In the genomic region with DNA sequence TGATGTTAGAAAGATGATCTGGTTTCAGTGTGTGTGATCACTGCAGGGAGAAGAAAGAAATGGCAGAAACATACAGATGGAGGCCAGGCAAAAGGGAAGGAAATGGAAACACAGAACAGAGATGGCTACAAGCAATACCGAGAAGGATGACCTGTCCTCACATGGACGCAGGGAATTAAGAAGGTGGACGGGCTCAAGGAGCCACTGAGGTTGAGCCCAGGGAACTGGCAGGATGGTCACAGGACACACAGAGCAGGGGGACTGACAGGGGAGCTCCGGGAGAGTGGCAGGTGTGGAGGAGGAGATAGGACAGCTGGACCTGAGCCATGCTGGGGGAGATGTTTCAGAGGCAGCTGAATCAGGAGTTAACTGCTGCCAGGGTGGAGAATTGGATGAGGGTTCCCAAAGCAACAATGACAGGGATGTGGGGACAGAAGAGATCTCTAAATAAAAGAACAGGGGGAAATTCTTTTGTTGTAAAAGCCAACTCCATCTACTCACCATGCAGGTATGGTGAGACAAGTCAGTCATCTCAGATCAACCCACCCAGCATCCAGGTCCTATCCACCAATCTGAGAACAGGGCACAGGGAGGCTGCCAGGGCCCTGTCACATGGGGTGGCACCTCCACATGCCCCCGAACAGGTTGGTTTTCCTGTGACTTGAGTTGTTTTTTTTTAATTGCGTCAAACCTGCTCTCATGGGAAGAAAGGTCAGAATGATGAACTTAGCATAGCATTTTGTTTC, we compare ENCODE assay signal across 18 cellular contexts. TPM values are rescaled to one million over a fixed set of nuclear protein-coding genes. Genes with fewer than 3 reads are reported as not detected.
DNase-seq lines count a peak whose midpoint lies in the region; ATAC-seq and TF ChIP-seq lines count a peak whose summit lies in the region.
"Had no signal": no experiment of that assay in that cellular context is flagged by ENCODE, and none has a peak within 500 bp of the region (broad histone marks: within the 10 kb centered on the region; RNA-seq: fewer than 3 reads in every experiment).

No MANE protein-coding gene starts in this region.

- POLR2A ChIA-PET in CD4-positive, alpha-beta memory T cell (lab: Charles Lee; ENCODE audit: partially characterized antibody): interaction anchor here (0.9 to 2.9 kb wide), 3 partner anchors 26 to 88 kb away, joined by 3 to 8 read pairs (median 5); partner anchors contain the start of gene KLHL22
- POLR2A ChIA-PET in IMR-90 (lab: Charles Lee; ENCODE audit: unreplicated experiment): no interaction called here

- H2AK5ac ChIP-seq in IMR-90 (ENCODE audit: low read depth, low read length): no peak overlapping the region

- peaks cover 4% of the 10 kb centered on the region for H3K36me3 ChIP-seq in CD4-positive, alpha-beta memory T cell (ENCODE audit: insufficient read depth, low read length)
- H3K36me3 ChIP-seq in IMR-90 (ENCODE audit: control insufficient read depth, insufficient read depth, low read length): peaks cover 45% of the 10 kb centered on the region

- H2BK15ac ChIP-seq in IMR-90 (ENCODE audit: low read depth, low read length): no peak overlapping the region

- peaks cover 42% of the 10 kb centered on the region for H3K4me1 ChIP-seq in CD4-positive, alpha-beta memory T cell (ENCODE audit: insufficient read depth, low read length)
- no peaks in the 10 kb centered on the region for H3K4me1 ChIP-seq in IMR-90 (ENCODE audit: control insufficient read depth, insufficient read depth, low read length)
- H3K4me1 ChIP-seq: lower lobe of right lung, prostate gland had no signal

- no peak overlapping the region for H4K5ac ChIP-seq in IMR-90 (ENCODE audit: low read depth, low read length)

- H4K91ac ChIP-seq in IMR-90 (ENCODE audit: insufficient read depth, low read depth, low read length): no peak overlapping the region

- H3K27ac ChIP-seq in CD4-positive, alpha-beta memory T cell (ENCODE audit: low read depth, low read length): no peak overlapping the region
- no peak overlapping the region for H3K27ac ChIP-seq in IMR-90 (ENCODE audit: insufficient read depth, low read length)
- H3K27ac ChIP-seq: BLaER1, lower lobe of right lung, PC-9, prostate gland had no signal

- H3K36me3 Mint-ChIP-seq in CD4-positive, alpha-beta memory T cell: peaks cover 23 to 32% of the 10 kb centered on the region in 2 donors
- peaks cover 15 to 24% of the 10 kb centered on the region in 2 donors for H3K36me3 Mint-ChIP-seq in activated naive CD4-positive, alpha-beta T cell treated with anti-CD3 and anti-CD28 coated beads, Interleukin-2, amount 50 U/mL, for 72 hours
- H3K36me3 Mint-ChIP-seq in naive B cell: peaks cover 11 to 23% of the 10 kb centered on the region in 2 donors

- H2BK120ac ChIP-seq in IMR-90 (ENCODE audit: low read depth, low read length): no peak overlapping the region

- H3K9me3 Mint-ChIP-seq in CD4-positive, alpha-beta memory T cell: peaks cover 0 to under 1% (median 0%) of the 10 kb centered on the region in 8 donors
- H3K9me3 Mint-ChIP-seq in activated naive CD4-positive, alpha-beta T cell treated with anti-CD3 and anti-CD28 coated beads, Interleukin-2, amount 50 U/mL, for 72 hours: no peaks in the 10 kb centered on the region
- H3K9me3 Mint-ChIP-seq in naive B cell: no peaks in the 10 kb centered on the region
- H3K9me3 Mint-ChIP-seq: type B pancreatic cell had no signal

- H2AK9ac ChIP-seq in IMR-90 (replicated peaks; ENCODE audit: low read depth, low read length, poor library complexity): no peak overlapping the region

- peak overlapping the region; percentile 63 to 89 (median 83) for H3K27ac Mint-ChIP-seq in CD4-positive, alpha-beta memory T cell
- H3K27ac Mint-ChIP-seq in activated naive CD4-positive, alpha-beta T cell treated with anti-CD3 and anti-CD28 coated beads, Interleukin-2, amount 50 U/mL, for 72 hours: peak overlapping the region; percentile 9 to 51
- H3K27ac Mint-ChIP-seq in naive B cell: peak overlapping the region in 4 of 6 donors; percentile 16 to 60 (median 42)
- H3K27ac Mint-ChIP-seq: type B pancreatic cell had no signal

- ATAC-seq in IMR-90 (ENCODE audit: low read depth): no peak
- ATAC-seq in activated naive CD4-positive, alpha-beta T cell treated with anti-CD3 and anti-CD28 coated beads, Interleukin-2, amount 50 U/mL, for 72 hours: peak in 1 of 2 donors; percentile 58
- ATAC-seq in naive B cell (ENCODE audit: low read depth in 2 of 2): no peak
- ATAC-seq in GM18870 (IDR thresholded peaks at IDR 0.05; ENCODE audit: unreplicated experiment): no peak
- ATAC-seq: esophagus mucosa, lower lobe of right lung had no signal

- H3K4me3 ChIP-seq in CD4-positive, alpha-beta memory T cell (ENCODE audit: low read length in 2 of 2): no peak overlapping the region
- no peak overlapping the region for H3K4me3 ChIP-seq in IMR-90 (ENCODE audit: insufficient read depth, low read depth, low read length)
- H3K4me3 ChIP-seq: BLaER1, lower lobe of right lung, PC-9, prostate gland had no signal

- H3K9me1 ChIP-seq in IMR-90 (ENCODE audit: insufficient read depth, low read length): peaks cover 16% of the 10 kb centered on the region

- H3K79me1 ChIP-seq in IMR-90 (ENCODE audit: low read depth in 1 of 2, low read length in 2 of 2): peaks cover 0 to 5% of the 10 kb centered on the region in 2 experiments; a peak in 1 of 4 replicates

- H3K4me3 Mint-ChIP-seq in CD4-positive, alpha-beta memory T cell: peak overlapping the region in 2 of 8 donors; percentile 34 to 38
- H3K4me3 Mint-ChIP-seq in naive B cell: no peak overlapping the region
- H3K4me3 Mint-ChIP-seq: type B pancreatic cell had no signal

- no peaks in the 10 kb centered on the region for H3K27me3 ChIP-seq in CD4-positive, alpha-beta memory T cell (ENCODE audit: insufficient read depth, low read length)
- H3K27me3 ChIP-seq in IMR-90 (ENCODE audit: control insufficient read depth, insufficient read depth, low read length): no peaks in the 10 kb centered on the region
- H3K27me3 ChIP-seq: BLaER1 had no signal

- H3K9ac ChIP-seq in IMR-90 (ENCODE audit: low read depth, low read length): no peak overlapping the region
- H3K9ac ChIP-seq: BLaER1 had no signal

- BruUV-seq in IMR-90 (replicated peaks; lab: Mats Ljungman, UMichigan): no TSS peak

- intact Hi-C loops in CD4-positive, alpha-beta memory T cell (cut with micrococcal nuclease): no loop called here
- intact Hi-C loops in IMR-90 (cut with micrococcal nuclease): no loop called here

- CTCF ChIA-PET in CD4-positive, alpha-beta memory T cell (lab: Charles Lee; ENCODE audit: partially characterized antibody): interaction anchor here (1.0 kb wide), 1 partner anchor 15 kb away, joined by 3 read pairs; no protein-coding TSS in a partner anchor
- CTCF ChIA-PET in IMR-90 (lab: Yijun Ruan, JAX): interaction anchor here (1.2 kb wide), 1 partner anchor 13 kb away, joined by 3 read pairs; no protein-coding TSS in a partner anchor

- H2BK20ac ChIP-seq in IMR-90 (ENCODE audit: low read depth, low read length): no peak overlapping the region

- no peaks in the 10 kb centered on the region for H3K9me3 ChIP-seq in CD4-positive, alpha-beta memory T cell (ENCODE audit: control insufficient read depth in 1 of 2, low read length in 2 of 2)
- H3K9me3 ChIP-seq in IMR-90 (ENCODE audit: control insufficient read depth, insufficient read depth, low read length): no peaks in the 10 kb centered on the region
- H3K9me3 ChIP-seq: BLaER1, lower lobe of right lung, prostate gland had no signal

- in situ Hi-C loops in IMR-90 (cut with MboI; ENCODE audit: low sequenced_read_pairs): loop anchor here (10.0 kb wide), 1 partner anchor 54 kb away; no protein-coding TSS in a partner anchor

- TF ChIP-seq POLR2A in IMR-90 (IDR thresholded peaks at IDR 0.05; ENCODE audit: low read depth, low read length): no peak

- no peaks in the 10 kb centered on the region; the same call in 1 of the 2 replicates for H4K20me1 ChIP-seq in IMR-90 (ENCODE audit: insufficient read depth, low read length)
- H4K20me1 ChIP-seq: BLaER1 had no signal

- no peak overlapping the region for H4K8ac ChIP-seq in IMR-90 (ENCODE audit: low read depth in 2 of 2, low read length in 2 of 2)

- H3K4me1 Mint-ChIP-seq in CD4-positive, alpha-beta memory T cell: peaks cover 34 to 59% (median 47%) of the 10 kb centered on the region in 4 donors
- peaks cover 24 to 36% (median 24%) of the 10 kb centered on the region in 3 donors for H3K4me1 Mint-ChIP-seq in naive B cell

- no peak overlapping the region for H3K4ac ChIP-seq in IMR-90 (ENCODE audit: low read depth, low read length)

- no peak overlapping the region for H3K18ac ChIP-seq in IMR-90 (ENCODE audit: low read depth, low read length)

- no peak for TF ChIP-seq RAD21 in IMR-90 (IDR thresholded peaks at IDR 0.05; ENCODE audit: low read length)

- H2AFZ ChIP-seq in IMR-90 (replicated peaks; ENCODE audit: low read length, poor library complexity): peak overlapping the region; percentile 52
- H2AFZ ChIP-seq: PC-9 had no signal

- no peak overlapping the region for H3K4me2 ChIP-seq in IMR-90 (ENCODE audit: low read depth, low read length)
- H3K4me2 ChIP-seq: BLaER1, PC-9 had no signal

- dilution Hi-C loops in IMR-90 (cut with HindIII; ENCODE audit: low sequenced_read_pairs, unreplicated experiment): no loop called here

- 96% methylated on average over 3 of the region's 6 CpGs; no CpG with 5 or more reads in 1 of the 2 experiments for WGBS in IMR-90 (ENCODE audit: extremely low coverage in 2 of 2, insufficient read length in 1 of 2), 2 experiments

- H3K14ac ChIP-seq in IMR-90 (replicated peaks; ENCODE audit: low read depth, low read length): no peak overlapping the region

- no peak overlapping the region for H2BK5ac ChIP-seq in IMR-90 (ENCODE audit: low read depth, low read length, poor library complexity, severe bottlenecking)

- no peak for TF ChIP-seq CTCF in IMR-90 (conservative IDR thresholded peaks at IDR 0.05; ENCODE audit: low read depth, low read length)

- no peaks in the 10 kb centered on the region for H3K27me3 Mint-ChIP-seq in CD4-positive, alpha-beta memory T cell
- H3K27me3 Mint-ChIP-seq in naive B cell: no peaks in the 10 kb centered on the region
- H3K27me3 Mint-ChIP-seq: type B pancreatic cell had no signal

- H3K56ac ChIP-seq in IMR-90 (ENCODE audit: extremely low read depth, insufficient read depth, low read length): no peak overlapping the region

- DNase-seq in CD4-positive, alpha-beta memory T cell: no peak
- no peak for DNase-seq in IMR-90
- DNase-seq in activated naive CD4-positive, alpha-beta T cell treated with anti-CD3 and anti-CD28 coated beads, Interleukin-2, amount 50 U/mL, for 72 hours (ENCODE audit: low spot score in 2 of 2): no peak
- DNase-seq in naive B cell: no peak
- no peak for DNase-seq in stimulated activated CD8-positive, alpha-beta memory T cell treated with anti-CD3 and anti-CD28 coated beads, Interleukin-4, amount 100 ng/mL, for 48 hours
- no peak for DNase-seq in SK-N-DZ (ENCODE audit: low spot score)
- DNase-seq: activated CD4-positive, alpha-beta T cell treated with anti-CD3 and anti-CD28 coated beads, Interleukin-2, amount 50 U/mL, for 1 hour; activated effector memory CD4-positive, alpha-beta T cell treated with Interleukin-2 at 50 U/mL for 16 hours; DMS53; lower lobe of right lung; NCI-H748 treated with DMSO at 0.1 percent for 48 hours; PC-9; small intestine had no signal

- no peak overlapping the region for H3K23ac ChIP-seq in IMR-90 (ENCODE audit: low read depth, low read length)

RNA-seq across cellular contexts. Expression of gene KLHL22, which starts 26.3 kb away (rescaled TPM):
- 10 to 100 TPM; 60.2 to 63.1 TPM for total RNA-seq in CD4-positive, alpha-beta memory T cell
- 10 to 100 TPM; 19.4 to 23.9 TPM for polyA plus RNA-seq in CD4-positive, alpha-beta memory T cell
- 25.8 and 27.1 TPM in 2 replicates for total RNA-seq in IMR-90 (2012; rRNA removed)
- polyA plus RNA-seq in IMR-90 (2012; rRNA removed) (28.7 and 30.1 TPM in 2 replicates), naive B cell (ENCODE audit: low read depth in 6 of 6) (10 to 100 TPM in 5 of 6 donors, 1 to 10 TPM in 1; 4.7 to 24.3 (median 15.9) TPM)
- 14.3 and 46.6 TPM in 2 replicates for polyA plus RNA-seq in IMR-90 (2012; cell fraction: cytosol; rRNA removed)
- polyA plus RNA-seq in IMR-90 (2012; cell fraction: nucleus; rRNA removed; ENCODE audit: low replicate concordance): 70.3 and 122 TPM in 2 replicates
- total RNA-seq in activated naive CD4-positive, alpha-beta T cell treated with anti-CD3 and anti-CD28 coated beads, Interleukin-2, amount 50 U/mL, for 72 hours: 10 to 100 TPM; 18.0 to 20.2 TPM
- 32.7 and 36.4 TPM in 2 replicates for polyA plus RNA-seq in SK-N-DZ (2014; cell fraction: cytosol; rRNA removed)
- 40.3 and 52.4 TPM in 2 replicates for polyA plus RNA-seq in SK-N-DZ (2014; cell fraction: nucleus; rRNA removed)

RNA-seq across cellular contexts. Expression of gene SCARF2, which starts 31.7 kb away (rescaled TPM):
- total RNA-seq in CD4-positive, alpha-beta memory T cell: 1 to 10 TPM; 2.6 to 2.7 TPM
- polyA plus RNA-seq in CD4-positive, alpha-beta memory T cell: 1 to 10 TPM in 1 of 2 donors, under 1 TPM in 1; 0.12 to 1.1 TPM
- 3.4 and 4.2 TPM in 2 replicates for total RNA-seq in IMR-90 (2012; rRNA removed)
- polyA plus RNA-seq in IMR-90 (2012; rRNA removed): 37.0 and 55.8 TPM in 2 replicates
- polyA plus RNA-seq in IMR-90 (2012; cell fraction: cytosol; rRNA removed): 44.5 and 81.9 TPM in 2 replicates
- 68.1 and 248 TPM in 2 replicates for polyA plus RNA-seq in IMR-90 (2012; cell fraction: nucleus; rRNA removed; ENCODE audit: low replicate concordance)
- under 1 TPM; 0.23 to 0.91 TPM for total RNA-seq in activated naive CD4-positive, alpha-beta T cell treated with anti-CD3 and anti-CD28 coated beads, Interleukin-2, amount 50 U/mL, for 72 hours
- under 1 TPM in 4 of 6 donors, not detected in 2; 0.25 to 0.64 (median 0.36) TPM for polyA plus RNA-seq in naive B cell (ENCODE audit: low read depth in 6 of 6)
- polyA plus RNA-seq in SK-N-DZ (2014; cell fraction: cytosol; rRNA removed): 30.3 and 31.2 TPM in 2 replicates
- polyA plus RNA-seq in SK-N-DZ (2014; cell fraction: nucleus; rRNA removed): 42.9 and 46.9 TPM in 2 replicates

RNA-seq across cellular contexts. Expression of gene MED15, which starts 38.1 kb away (rescaled TPM):
- total RNA-seq in CD4-positive, alpha-beta memory T cell: 100 to 1,000 TPM; 225 to 237 TPM
- 10 to 100 TPM; 15.6 to 86.8 TPM for polyA plus RNA-seq in CD4-positive, alpha-beta memory T cell
- total RNA-seq in IMR-90 (2012; rRNA removed): 19.0 and 22.8 TPM in 2 replicates
- polyA plus RNA-seq in IMR-90 (2012; rRNA removed) (68.8 and 71.5 TPM in 2 replicates), naive B cell (ENCODE audit: low read depth in 6 of 6) (10 to 100 TPM in 5 of 6 donors, 1 to 10 TPM in 1; 7.3 to 41.8 (median 17.1) TPM)
- polyA plus RNA-seq in IMR-90 (2012; cell fraction: cytosol; rRNA removed): 43.1 and 81.0 TPM in 2 replicates
- polyA plus RNA-seq in IMR-90 (2012; cell fraction: nucleus; rRNA removed; ENCODE audit: low replicate concordance): 269 and 514 TPM in 2 replicates
- 100 to 1,000 TPM in 1 of 2 donors, 10 to 100 TPM in 1; 88.9 to 137 TPM for total RNA-seq in activated naive CD4-positive, alpha-beta T cell treated with anti-CD3 and anti-CD28 coated beads, Interleukin-2, amount 50 U/mL, for 72 hours
- 13.0 and 18.5 TPM in 2 replicates for polyA plus RNA-seq in SK-N-DZ (2014; cell fraction: cytosol; rRNA removed)
- 30.5 and 51.8 TPM in 2 replicates for polyA plus RNA-seq in SK-N-DZ (2014; cell fraction: nucleus; rRNA removed)

Comparison
In these comparisons a context has a peak if more than half of its experiments do, and no peak if none do; other contexts are left out.
1. H3K27ac Mint-ChIP-seq: peak in every context shown above with its lines; median percentile 83 in CD4-positive, alpha-beta memory T cell; 42 in naive B cell; 30 in activated naive CD4-positive, alpha-beta T cell treated with anti-CD3 and anti-CD28 coated beads, Interleukin-2, amount 50 U/mL, for 72 hours.